Comparison of ENCODE assay signal across 31 cellular contexts in the genomic region with DNA sequence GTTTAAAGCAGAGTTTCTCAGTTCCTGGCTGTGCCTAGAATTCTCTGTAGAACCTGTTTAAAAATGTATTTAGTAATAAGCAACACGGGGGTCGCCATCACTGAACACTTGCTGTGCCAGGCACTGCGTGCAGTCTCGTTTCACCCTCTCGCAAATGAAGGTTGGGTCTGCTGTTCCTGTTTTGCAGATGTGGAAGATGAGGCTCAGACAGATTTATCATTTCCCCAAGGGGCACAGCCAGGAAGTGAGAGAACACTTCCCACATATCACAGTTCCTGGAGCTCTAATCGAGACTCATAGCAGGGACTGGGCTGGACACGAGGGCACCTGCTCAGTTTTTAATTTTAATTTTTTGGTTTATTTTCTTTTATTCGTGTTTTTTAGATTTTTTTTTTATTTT.
DNase-seq lines count a peak whose midpoint lies in the region; ATAC-seq and TF ChIP-seq lines count a peak whose summit lies in the region.
"Had no signal": no experiment of that assay in that cellular context is flagged by ENCODE, and none has a peak within 500 bp of the region (broad histone marks: within the 10 kb centered on the region; RNA-seq: fewer than 3 reads in every experiment).

No MANE protein-coding gene starts in this region.

- H3K4me1 ChIP-seq in BLaER1 (peaks cover 84% of the 10 kb centered on the region), esophagus muscularis mucosa (peaks cover 13 to 80% (median 75%) of the 10 kb centered on the region in 4 donors), vagina (peaks cover 17% of the 10 kb centered on the region)
- H3K4me1 ChIP-seq: HAP-1, right lobe of liver had no signal

- no peak overlapping the region for H2AFZ ChIP-seq in SU-DHL-6 (ENCODE audit: low read depth, low read length, severe bottlenecking)

- H3K4me3 ChIP-seq in BLaER1 (no peak overlapping the region), SU-DHL-6 (ENCODE audit: insufficient read depth, low read length, poor library complexity, severe bottlenecking) (no peak overlapping the region), esophagus muscularis mucosa (no peak overlapping the region), vagina (no peak overlapping the region)
- H3K4me3 ChIP-seq: body of pancreas, dorsolateral prefrontal cortex, HAP-1, lower lobe of right lung, mucosa of descending colon, prostate gland, right lobe of liver, SK-N-MC, tibial nerve had no signal

- no peak for ATAC-seq in left ventricle myocardium superior
- ATAC-seq: activated T-cell treated with anti-CD3 and anti-CD28 coated beads, Interleukin-2, amount 50 U/mL, for 4 hours; body of pancreas; lower lobe of right lung; mucosa of descending colon; natural killer cell treated with Interleukin-12 subunit alpha and Interleukin-12 subunit beta and Interleukin-15 and Interleukin-18, amount 100 ng/mL, for 72 hours; PC-3; right lobe of liver had no signal

- no peak for TF ChIP-seq POLR2A in esophagus muscularis mucosa (IDR thresholded peaks at IDR 0.05; ENCODE audit: low read depth)
- no peak for TF ChIP-seq POLR2A in vagina (IDR thresholded peaks at IDR 0.05)

- H3F3A ChIP-seq in SU-DHL-6 (ENCODE audit: insufficient read depth) = peaks cover 19% of the 10 kb centered on the region

- in situ Hi-C loops in KBM-7 (cut with MboI; ENCODE audit: low pct_unique_long_range_greater_than_20kb, low sequenced_read_pairs) = no loop called here

- H4K20me1 ChIP-seq in BLaER1 (no peaks in the 10 kb centered on the region), SU-DHL-6 (ENCODE audit: low read depth, low read length) (no peaks in the 10 kb centered on the region)

- H3K27ac ChIP-seq in BLaER1 (no peak overlapping the region), SU-DHL-6 (ENCODE audit: low read depth, low read length) (peak overlapping the region; percentile 70), esophagus muscularis mucosa (replicated peaks in 1 of 4) (peak overlapping the region; percentile 87 to 90 (median 88)), vagina (no peak overlapping the region)
- H3K27ac ChIP-seq: dorsolateral prefrontal cortex, lower lobe of right lung, right lobe of liver, SK-N-MC, tibial nerve had no signal

- WGBS in esophagus muscularis mucosa = 61% methylated on average over 8 of the region's 8 CpGs

- peak; percentile 33 for DNase-seq in KBM-7
- DNase-seq in esophagus muscularis mucosa (ENCODE audit: extremely low spot score) = no peak
- DNase-seq in cortex of kidney (lab: John Stamatoyannopoulos, UW) = no peak
- no peak for DNase-seq in left ventricle myocardium superior
- DNase-seq in vagina (ENCODE audit: extremely low spot score in 2 of 2) = no peak
- DNase-seq in NCI-H69 (lab: John Stamatoyannopoulos, UW) = no peak
- DNase-seq: activated CD4-positive, alpha-beta T cell treated with anti-CD3 and anti-CD28 coated beads, Interleukin-2, amount 10 ng/mL, durations not matched to agents 7 days and 5 days; activated naive CD4-positive, alpha-beta T cell treated with Interleukin-2 at 50 U/mL for 16 hours; activated T-cell treated with anti-CD3 and anti-CD28 coated beads, Interleukin-2, amount 50 U/mL, for 4 hours; body of pancreas; COR-L47; dorsolateral prefrontal cortex; foreskin melanocyte; lower lobe of right lung; mucosa of descending colon; NCI-H1105; NCI-H187 treated with DMSO at 0.1 percent for 48 hours; NCI-H2171; NCI-H510A; occipital lobe; PC-3; right lobe of liver; stimulated activated CD4-positive, alpha-beta T cell treated with anti-CD3 and anti-CD28 coated beads, Interleukin-2, amount 100 ng/mL, for 48 hours; T-helper 2 cell had no signal

- H3K27me3 ChIP-seq in BLaER1 = no peaks in the 10 kb centered on the region
- no peaks in the 10 kb centered on the region for H3K27me3 ChIP-seq in SU-DHL-6 (ENCODE audit: low read length)
- no peaks in the 10 kb centered on the region for H3K27me3 ChIP-seq in esophagus muscularis mucosa
- H3K27me3 ChIP-seq in vagina = no peaks in the 10 kb centered on the region
- H3K27me3 ChIP-seq: body of pancreas, dorsolateral prefrontal cortex, right lobe of liver, tibial nerve had no signal

- 0 out of 2 replicates have a peak, but pooled peaks cover 4% of the 10 kb centered on the region for H3K9me3 ChIP-seq in BLaER1
- no peaks in the 10 kb centered on the region for H3K9me3 ChIP-seq in SU-DHL-6 (ENCODE audit: insufficient read depth, low read length)
- no peaks in the 10 kb centered on the region for H3K9me3 ChIP-seq in esophagus muscularis mucosa
- H3K9me3 ChIP-seq in vagina = no peaks in the 10 kb centered on the region
- H3K9me3 ChIP-seq: body of pancreas, HAP-1, lower lobe of right lung, mucosa of descending colon, prostate gland, right lobe of liver, tibial nerve had no signal

- no peaks in the 10 kb centered on the region for H3K79me2 ChIP-seq in SU-DHL-6 (ENCODE audit: insufficient read depth, low read length)

- H3K36me3 ChIP-seq in BLaER1 = peaks cover 91% of the 10 kb centered on the region
- peaks cover 8% of the 10 kb centered on the region; the same call in 1 of the 2 replicates for H3K36me3 ChIP-seq in SU-DHL-6 (ENCODE audit: low read length)
- H3K36me3 ChIP-seq in esophagus muscularis mucosa = peaks cover 39 to 64% (median 54%) of the 10 kb centered on the region in 4 donors
- H3K36me3 ChIP-seq in vagina = peaks cover 0 to 26% of the 10 kb centered on the region in 2 donors
- H3K36me3 ChIP-seq: right lobe of liver had no signal

- H3K4me2 ChIP-seq in BLaER1 = peak overlapping the region; percentile 80
- H3K4me2 ChIP-seq in SU-DHL-6 (ENCODE audit: low read depth, low read length, poor library complexity, severe bottlenecking) = peak overlapping the region; percentile 48

- no peak for TF ChIP-seq EP300 in esophagus muscularis mucosa (IDR thresholded peaks at IDR 0.05)

- intact Hi-C loops in esophagus muscularis mucosa (cut with DNase I) = no loop called here
- intact Hi-C loops in left ventricle myocardium superior (cut with micrococcal nuclease) = no loop called here
- intact Hi-C loops in vagina (cut with DNase I) = no loop called here

- TF ChIP-seq CTCF in SU-DHL-6 (IDR thresholded peaks at IDR 0.05; ENCODE audit: insufficient read depth, low read length, poor library complexity, severe bottlenecking) (no peak), esophagus muscularis mucosa (IDR thresholded peaks at IDR 0.05) (no peak), vagina (IDR thresholded peaks at IDR 0.05) (no peak)

- H3K9ac ChIP-seq in BLaER1 = no peak overlapping the region
- H3K9ac ChIP-seq in SU-DHL-6 (ENCODE audit: low read length) = peak overlapping the region; percentile 9; the same call in 1 of the 2 replicates

- no peaks in the 10 kb centered on the region for H3K9me2 ChIP-seq in SU-DHL-6 (replicated peaks; ENCODE audit: insufficient read depth, low read length)

Comparison
In these comparisons a context has a peak if more than half of its experiments do, and no peak if none do; other contexts are left out.
1. H3K27ac ChIP-seq: peak in SU-DHL-6 (single experiment) and esophagus muscularis mucosa (4 of 4); none in BLaER1 (single experiment) and vagina (single experiment).